Comparison of ENCODE assay signal across 1 cellular context in the genomic region with DNA sequence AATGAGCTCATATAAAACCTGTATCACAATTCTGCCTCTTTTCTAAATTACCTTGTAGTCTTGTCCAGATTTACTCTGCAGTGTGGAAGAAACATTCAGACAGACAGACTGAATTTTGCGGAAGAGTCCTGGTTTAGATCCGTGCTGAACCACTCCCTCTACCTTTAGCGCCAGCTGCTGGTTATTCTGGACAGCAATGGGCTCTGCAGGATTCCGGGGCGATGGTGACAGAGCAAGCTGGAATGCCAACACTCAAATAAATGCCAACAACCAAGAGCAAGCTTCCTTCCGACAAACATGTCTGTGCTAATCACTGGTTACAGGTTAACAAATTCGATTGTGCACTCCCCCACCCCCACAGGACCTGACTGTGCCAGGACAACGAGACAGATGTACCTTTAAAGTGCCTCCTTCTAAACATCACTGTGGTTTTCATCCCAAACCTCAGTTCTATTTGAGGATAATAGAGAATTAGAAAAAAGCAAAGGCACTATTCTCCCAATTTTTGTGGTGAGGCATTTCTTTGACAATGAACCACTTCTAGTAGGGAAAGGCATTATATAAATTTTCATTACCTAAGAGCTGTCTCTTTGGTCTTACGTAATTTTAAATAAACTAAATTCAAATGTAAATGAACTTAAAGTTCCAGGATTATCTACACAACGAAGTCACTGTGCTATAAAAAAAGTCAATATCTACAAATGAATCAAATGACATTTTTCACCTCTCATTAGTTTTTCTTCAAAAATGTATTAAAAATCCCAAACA.
TF ChIP-seq lines count a peak whose summit lies in the region.

No MANE protein-coding gene starts in this region.

TF ChIP-seq in HepG2, 621 proteins besides CTCF, POLR2A, EP300 and RAD21 (continued from another document and continues in another):
- TF ChIP-seq, protein P1, sequence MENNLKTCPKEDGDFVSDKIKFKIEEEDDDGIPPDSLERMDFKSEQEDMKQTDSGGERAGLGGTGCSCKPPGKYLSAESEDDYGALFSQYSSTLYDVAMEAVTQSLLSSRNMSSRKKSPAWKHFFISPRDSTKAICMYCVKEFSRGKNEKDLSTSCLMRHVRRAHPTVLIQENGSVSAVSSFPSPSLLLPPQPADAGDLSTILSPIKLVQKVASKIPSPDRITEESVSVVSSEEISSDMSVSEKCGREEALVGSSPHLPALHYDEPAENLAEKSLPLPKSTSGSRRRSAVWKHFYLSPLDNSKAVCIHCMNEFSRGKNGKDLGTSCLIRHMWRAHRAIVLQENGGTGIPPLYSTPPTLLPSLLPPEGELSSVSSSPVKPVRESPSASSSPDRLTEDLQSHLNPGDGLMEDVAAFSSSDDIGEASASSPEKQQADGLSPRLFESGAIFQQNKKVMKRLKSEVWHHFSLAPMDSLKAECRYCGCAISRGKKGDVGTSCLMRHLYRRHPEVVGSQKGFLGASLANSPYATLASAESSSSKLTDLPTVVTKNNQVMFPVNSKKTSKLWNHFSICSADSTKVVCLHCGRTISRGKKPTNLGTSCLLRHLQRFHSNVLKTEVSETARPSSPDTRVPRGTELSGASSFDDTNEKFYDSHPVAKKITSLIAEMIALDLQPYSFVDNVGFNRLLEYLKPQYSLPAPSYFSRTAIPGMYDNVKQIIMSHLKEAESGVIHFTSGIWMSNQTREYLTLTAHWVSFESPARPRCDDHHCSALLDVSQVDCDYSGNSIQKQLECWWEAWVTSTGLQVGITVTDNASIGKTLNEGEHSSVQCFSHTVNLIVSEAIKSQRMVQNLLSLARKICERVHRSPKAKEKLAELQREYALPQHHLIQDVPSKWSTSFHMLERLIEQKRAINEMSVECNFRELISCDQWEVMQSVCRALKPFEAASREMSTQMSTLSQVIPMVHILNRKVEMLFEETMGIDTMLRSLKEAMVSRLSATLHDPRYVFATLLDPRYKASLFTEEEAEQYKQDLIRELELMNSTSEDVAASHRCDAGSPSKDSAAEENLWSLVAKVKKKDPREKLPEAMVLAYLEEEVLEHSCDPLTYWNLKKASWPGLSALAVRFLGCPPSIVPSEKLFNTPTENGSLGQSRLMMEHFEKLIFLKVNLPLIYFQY (CRISPR knock-in tag; IDR thresholded peaks at IDR 0.05; ENCODE audit: borderline replicate concordance), result no peak
- no peak for TF ChIP-seq ZBTB8A (CRISPR knock-in tag; IDR thresholded peaks at IDR 0.05; ENCODE audit: borderline replicate concordance, low read depth)
- no peak for TF ChIP-seq RARG (CRISPR knock-in tag; IDR thresholded peaks at IDR 0.05; ENCODE audit: low read depth)
- TF ChIP-seq ZMAT5 (CRISPR knock-in tag; IDR thresholded peaks at IDR 0.05; ENCODE audit: borderline replicate concordance, low read depth), result no peak
- peak; percentile 83; the same call in 1 of the 2 replicates for TF ChIP-seq HNF1B (CRISPR knock-in tag; IDR thresholded peaks at IDR 0.05)
- TF ChIP-seq ZNF670 (CRISPR knock-in tag; IDR thresholded peaks at IDR 0.05; ENCODE audit: borderline replicate concordance), result no peak
- TF ChIP-seq NFE2L1 (CRISPR knock-in tag; IDR thresholded peaks at IDR 0.05; ENCODE audit: borderline replicate concordance), result no peak
- no peak for TF ChIP-seq KLF6 (CRISPR knock-in tag; IDR thresholded peaks at IDR 0.05)
- TF ChIP-seq MLLT10 (CRISPR knock-in tag; IDR thresholded peaks at IDR 0.05), result no peak
- TF ChIP-seq SAFB2 (CRISPR knock-in tag; IDR thresholded peaks at IDR 0.05; ENCODE audit: borderline replicate concordance, low read depth), result no peak
- TF ChIP-seq ZNF816 (CRISPR knock-in tag; IDR thresholded peaks at IDR 0.05; ENCODE audit: borderline replicate concordance), result no peak
- TF ChIP-seq ZNF777 (CRISPR knock-in tag; IDR thresholded peaks at IDR 0.05), result 0 out of 2 replicates have a peak, but pooled peaks have one; percentile 35
- no peak for TF ChIP-seq ZNF136 (CRISPR knock-in tag; IDR thresholded peaks at IDR 0.05; ENCODE audit: low read depth)
- no peak; the same call in 1 of the 2 replicates for TF ChIP-seq MEIS1 (CRISPR knock-in tag; IDR thresholded peaks at IDR 0.05; ENCODE audit: borderline replicate concordance)
- 0 out of 2 replicates have a peak, but pooled peaks have one; percentile 51 for TF ChIP-seq TGIF2 (CRISPR knock-in tag; IDR thresholded peaks at IDR 0.05)
- TF ChIP-seq, protein P2, sequence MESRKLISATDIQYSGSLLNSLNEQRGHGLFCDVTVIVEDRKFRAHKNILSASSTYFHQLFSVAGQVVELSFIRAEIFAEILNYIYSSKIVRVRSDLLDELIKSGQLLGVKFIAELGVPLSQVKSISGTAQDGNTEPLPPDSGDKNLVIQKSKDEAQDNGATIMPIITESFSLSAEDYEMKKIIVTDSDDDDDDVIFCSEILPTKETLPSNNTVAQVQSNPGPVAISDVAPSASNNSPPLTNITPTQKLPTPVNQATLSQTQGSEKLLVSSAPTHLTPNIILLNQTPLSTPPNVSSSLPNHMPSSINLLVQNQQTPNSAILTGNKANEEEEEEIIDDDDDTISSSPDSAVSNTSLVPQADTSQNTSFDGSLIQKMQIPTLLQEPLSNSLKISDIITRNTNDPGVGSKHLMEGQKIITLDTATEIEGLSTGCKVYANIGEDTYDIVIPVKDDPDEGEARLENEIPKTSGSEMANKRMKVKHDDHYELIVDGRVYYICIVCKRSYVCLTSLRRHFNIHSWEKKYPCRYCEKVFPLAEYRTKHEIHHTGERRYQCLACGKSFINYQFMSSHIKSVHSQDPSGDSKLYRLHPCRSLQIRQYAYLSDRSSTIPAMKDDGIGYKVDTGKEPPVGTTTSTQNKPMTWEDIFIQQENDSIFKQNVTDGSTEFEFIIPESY (CRISPR knock-in tag; IDR thresholded peaks at IDR 0.05), result peak; percentile 83
- peak; percentile 66 for TF ChIP-seq CEBPG (CRISPR knock-in tag; IDR thresholded peaks at IDR 0.05)
- TF ChIP-seq NONO (IDR thresholded peaks at IDR 0.05), result no peak
- TF ChIP-seq NONO (CRISPR knock-in tag; conservative IDR thresholded peaks at IDR 0.05), result no peak
- TF ChIP-seq MIXL1 (CRISPR knock-in tag; IDR thresholded peaks at IDR 0.05), result peak; percentile 63
- no peak for TF ChIP-seq IRX3 (CRISPR knock-in tag; IDR thresholded peaks at IDR 0.05; ENCODE audit: borderline replicate concordance, low read depth)
- TF ChIP-seq ZNF562 (CRISPR knock-in tag; IDR thresholded peaks at IDR 0.05; ENCODE audit: borderline replicate concordance), result no peak
- TF ChIP-seq ZNF615 (CRISPR knock-in tag; IDR thresholded peaks at IDR 0.05; ENCODE audit: borderline replicate concordance), result no peak
- no peak for TF ChIP-seq EHMT2 (IDR thresholded peaks at IDR 0.05; ENCODE audit: borderline replicate concordance, low read depth, low read length)
- no peak for TF ChIP-seq ZNF75D (CRISPR knock-in tag; IDR thresholded peaks at IDR 0.05; ENCODE audit: borderline replicate concordance)
- 0 out of 2 replicates have a peak, but pooled peaks have one; percentile 33 for TF ChIP-seq ZSCAN25 (CRISPR knock-in tag; IDR thresholded peaks at IDR 0.05)
- TF ChIP-seq ZNF34 (CRISPR knock-in tag; IDR thresholded peaks at IDR 0.05; ENCODE audit: borderline replicate concordance), result no peak
- TF ChIP-seq, protein P3, sequence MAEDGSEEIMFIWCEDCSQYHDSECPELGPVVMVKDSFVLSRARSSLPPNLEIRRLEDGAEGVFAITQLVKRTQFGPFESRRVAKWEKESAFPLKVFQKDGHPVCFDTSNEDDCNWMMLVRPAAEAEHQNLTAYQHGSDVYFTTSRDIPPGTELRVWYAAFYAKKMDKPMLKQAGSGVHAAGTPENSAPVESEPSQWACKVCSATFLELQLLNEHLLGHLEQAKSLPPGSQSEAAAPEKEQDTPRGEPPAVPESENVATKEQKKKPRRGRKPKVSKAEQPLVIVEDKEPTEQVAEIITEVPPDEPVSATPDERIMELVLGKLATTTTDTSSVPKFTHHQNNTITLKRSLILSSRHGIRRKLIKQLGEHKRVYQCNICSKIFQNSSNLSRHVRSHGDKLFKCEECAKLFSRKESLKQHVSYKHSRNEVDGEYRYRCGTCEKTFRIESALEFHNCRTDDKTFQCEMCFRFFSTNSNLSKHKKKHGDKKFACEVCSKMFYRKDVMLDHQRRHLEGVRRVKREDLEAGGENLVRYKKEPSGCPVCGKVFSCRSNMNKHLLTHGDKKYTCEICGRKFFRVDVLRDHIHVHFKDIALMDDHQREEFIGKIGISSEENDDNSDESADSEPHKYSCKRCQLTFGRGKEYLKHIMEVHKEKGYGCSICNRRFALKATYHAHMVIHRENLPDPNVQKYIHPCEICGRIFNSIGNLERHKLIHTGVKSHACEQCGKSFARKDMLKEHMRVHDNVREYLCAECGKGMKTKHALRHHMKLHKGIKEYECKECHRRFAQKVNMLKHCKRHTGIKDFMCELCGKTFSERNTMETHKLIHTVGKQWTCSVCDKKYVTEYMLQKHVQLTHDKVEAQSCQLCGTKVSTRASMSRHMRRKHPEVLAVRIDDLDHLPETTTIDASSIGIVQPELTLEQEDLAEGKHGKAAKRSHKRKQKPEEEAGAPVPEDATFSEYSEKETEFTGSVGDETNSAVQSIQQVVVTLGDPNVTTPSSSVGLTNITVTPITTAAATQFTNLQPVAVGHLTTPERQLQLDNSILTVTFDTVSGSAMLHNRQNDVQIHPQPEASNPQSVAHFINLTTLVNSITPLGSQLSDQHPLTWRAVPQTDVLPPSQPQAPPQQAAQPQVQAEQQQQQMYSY (CRISPR knock-in tag; IDR thresholded peaks at IDR 0.05), result no peak
- peak; percentile 70 for TF ChIP-seq RARA (CRISPR knock-in tag; IDR thresholded peaks at IDR 0.05)
- TF ChIP-seq PHF5A (CRISPR knock-in tag; IDR thresholded peaks at IDR 0.05; ENCODE audit: low read depth, unreplicated experiment), result peak; percentile 55
- no peak for TF ChIP-seq ZBTB7A (CRISPR knock-in tag; IDR thresholded peaks at IDR 0.05)
- TF ChIP-seq, protein P4, sequence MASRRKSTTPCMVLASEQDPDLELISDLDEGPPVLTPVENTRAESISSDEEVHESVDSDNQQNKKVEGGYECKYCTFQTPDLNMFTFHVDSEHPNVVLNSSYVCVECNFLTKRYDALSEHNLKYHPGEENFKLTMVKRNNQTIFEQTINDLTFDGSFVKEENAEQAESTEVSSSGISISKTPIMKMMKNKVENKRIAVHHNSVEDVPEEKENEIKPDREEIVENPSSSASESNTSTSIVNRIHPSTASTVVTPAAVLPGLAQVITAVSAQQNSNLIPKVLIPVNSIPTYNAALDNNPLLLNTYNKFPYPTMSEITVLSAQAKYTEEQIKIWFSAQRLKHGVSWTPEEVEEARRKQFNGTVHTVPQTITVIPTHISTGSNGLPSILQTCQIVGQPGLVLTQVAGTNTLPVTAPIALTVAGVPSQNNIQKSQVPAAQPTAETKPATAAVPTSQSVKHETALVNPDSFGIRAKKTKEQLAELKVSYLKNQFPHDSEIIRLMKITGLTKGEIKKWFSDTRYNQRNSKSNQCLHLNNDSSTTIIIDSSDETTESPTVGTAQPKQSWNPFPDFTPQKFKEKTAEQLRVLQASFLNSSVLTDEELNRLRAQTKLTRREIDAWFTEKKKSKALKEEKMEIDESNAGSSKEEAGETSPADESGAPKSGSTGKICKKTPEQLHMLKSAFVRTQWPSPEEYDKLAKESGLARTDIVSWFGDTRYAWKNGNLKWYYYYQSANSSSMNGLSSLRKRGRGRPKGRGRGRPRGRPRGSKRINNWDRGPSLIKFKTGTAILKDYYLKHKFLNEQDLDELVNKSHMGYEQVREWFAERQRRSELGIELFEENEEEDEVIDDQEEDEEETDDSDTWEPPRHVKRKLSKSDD (CRISPR knock-in tag; IDR thresholded peaks at IDR 0.05; ENCODE audit: low read depth), result no peak
- TF ChIP-seq, protein P5, sequence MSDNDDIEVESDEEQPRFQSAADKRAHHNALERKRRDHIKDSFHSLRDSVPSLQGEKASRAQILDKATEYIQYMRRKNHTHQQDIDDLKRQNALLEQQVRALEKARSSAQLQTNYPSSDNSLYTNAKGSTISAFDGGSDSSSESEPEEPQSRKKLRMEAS (IDR thresholded peaks at IDR 0.05), result no peak
- no peak for TF ChIP-seq BRCA1 (CRISPR knock-in tag; IDR thresholded peaks at IDR 0.05)
- no peak for TF ChIP-seq ZNF570 (CRISPR knock-in tag; IDR thresholded peaks at IDR 0.05; ENCODE audit: borderline replicate concordance)
- peak; percentile 22; the same call in 1 of the 2 replicates for TF ChIP-seq NR2F2 (IDR thresholded peaks at IDR 0.05; ENCODE audit: borderline replicate concordance, low read depth)
- no peak for TF ChIP-seq ZSCAN22 (CRISPR knock-in tag; IDR thresholded peaks at IDR 0.05)
- no peak for TF ChIP-seq ZNF274 (CRISPR knock-in tag; IDR thresholded peaks at IDR 0.05)
- 0 out of 2 replicates have a peak, but pooled peaks have one; percentile 67 for TF ChIP-seq TSC22D2 (CRISPR knock-in tag; IDR thresholded peaks at IDR 0.05; ENCODE audit: borderline replicate concordance)
- TF ChIP-seq GATAD2A (CRISPR knock-in tag; IDR thresholded peaks at IDR 0.05), result peak; percentile 88
- no peak for TF ChIP-seq ARNT (IDR thresholded peaks at IDR 0.05)
- no peak for TF ChIP-seq ZNF234 (CRISPR knock-in tag; conservative IDR thresholded peaks at IDR 0.05)
- TF ChIP-seq THRA (CRISPR knock-in tag; IDR thresholded peaks at IDR 0.05; ENCODE audit: borderline replicate concordance), result peak; percentile 72
- no peak for TF ChIP-seq DBP (CRISPR knock-in tag; IDR thresholded peaks at IDR 0.05; ENCODE audit: not compliant biosample characterization)
- TF ChIP-seq HOXD1 (CRISPR knock-in tag; IDR thresholded peaks at IDR 0.05), result no peak
